8 cellular contexts compared by ENCODE assay signal in genomic region chr14:32201816-32202467, GRCh38. TPM values are rescaled to one million over a fixed set of nuclear protein-coding genes. Genes with fewer than 3 reads are reported as not detected.
DNase-seq lines count a peak whose midpoint lies in the region; ATAC-seq, FAIRE-seq and TF ChIP-seq lines count a peak whose summit lies in the region.
"Had no signal": no experiment of that assay in that cellular context is flagged by ENCODE, and none has a peak within 500 bp of the region (broad histone marks: within the 10 kb centered on the region; RNA-seq: fewer than 3 reads in every experiment).

TSS of gene RNU6-7 (plus strand) at chr14:32202045.

- CTCF ChIA-PET in HEK293T (lab: Yijun Ruan, JAX): interaction anchor here (0.6 kb wide), 1 partner anchor 188 kb away, joined by 3 read pairs; no protein-coding TSS in a partner anchor

- peak within 1 kb of the TSS; percentile 100 for H3K27ac Mint-ChIP-seq in activated naive CD4-positive, alpha-beta T cell treated with anti-CD3 and anti-CD28 coated beads, Interleukin-2, amount 50 U/mL, for 24 hours

- ATAC-seq in heart right ventricle (peak; percentile 4 to 61 (median 30)), GM21717 (IDR thresholded peaks at IDR 0.05; ENCODE audit: unreplicated experiment) (no peak)

- DNase-seq in HEK293T (ENCODE audit: extremely low spot score) (no peak), NCI-H69 (lab: John Stamatoyannopoulos, UW) (peak; percentile 78), heart right ventricle (peak; percentile 18 to 21), renal cortical epithelial cell (ENCODE audit: low read depth) (peak; percentile 19), GM19239 (ENCODE audit: insufficient read length, low spot score) (no peak)

- no peaks in the 10 kb centered on the region for H3K9me3 Mint-ChIP-seq in activated naive CD4-positive, alpha-beta T cell treated with anti-CD3 and anti-CD28 coated beads, Interleukin-2, amount 50 U/mL, for 24 hours

- H3K27ac ChIP-seq in heart right ventricle: peak within 1 kb of the TSS; percentile 64 to 94 (median 90)

- peaks cover 0 to 29% (median 0%) of the 10 kb centered on the region in 7 donors for H3K27me3 ChIP-seq in heart right ventricle

- 0 to 1% methylated on average over 38 of the region's 38 CpGs for WGBS in heart right ventricle, 2 donors

- peak within 1 kb of the TSS; percentile 36 to 77 (median 66) for H3K4me3 ChIP-seq in heart right ventricle

- intact Hi-C loops in heart right ventricle (cut with DNase I): loop anchor here in 6 of 10 donors (2.0 to 5.0 kb wide), 4 partner anchors 50 to 127 kb away; partner anchors contain the start of gene ARHGAP5 (in 4 of the 6)

- peaks cover 41% of the 10 kb centered on the region for H3K4me1 Mint-ChIP-seq in activated naive CD4-positive, alpha-beta T cell treated with anti-CD3 and anti-CD28 coated beads, Interleukin-2, amount 50 U/mL, for 24 hours

- POLR2A ChIA-PET in HEK293T (lab: Yijun Ruan, JAX): interaction anchor here (1.2 to 2.0 kb wide), 4 partner anchors 17 to 164 kb away, joined by 3 to 14 read pairs (median 4); partner anchors contain the start of gene ARHGAP5

- no peak for FAIRE-seq in GM19239 (lab: Jason Lieb, UNC)
- FAIRE-seq: colon had no signal

- peaks cover 0 to 42% (median 15%) of the 10 kb centered on the region in 9 donors for H3K4me1 ChIP-seq in heart right ventricle

- no peaks in the 10 kb centered on the region for H3K9me3 ChIP-seq in heart right ventricle

- TF ChIP-seq CTCF in heart right ventricle (IDR thresholded peaks at IDR 0.05): no peak

- H3K36me3 Mint-ChIP-seq in activated naive CD4-positive, alpha-beta T cell treated with anti-CD3 and anti-CD28 coated beads, Interleukin-2, amount 50 U/mL, for 24 hours: no peaks in the 10 kb centered on the region

- peak within 1 kb of the TSS; percentile 93 for H3K4me3 Mint-ChIP-seq in activated naive CD4-positive, alpha-beta T cell treated with anti-CD3 and anti-CD28 coated beads, Interleukin-2, amount 50 U/mL, for 24 hours

- no peaks in the 10 kb centered on the region for H3K36me3 ChIP-seq in heart right ventricle

- H3K27me3 Mint-ChIP-seq in activated naive CD4-positive, alpha-beta T cell treated with anti-CD3 and anti-CD28 coated beads, Interleukin-2, amount 50 U/mL, for 24 hours: no peaks in the 10 kb centered on the region

TF ChIP-seq in HEK293T, 16 proteins besides CTCF, POLR2A, EP300 and RAD21:
- TF ChIP-seq L3MBTL2 (conservative IDR thresholded peaks at IDR 0.05) (peak; percentile 7), CTBP1 (IDR thresholded peaks at IDR 0.05; ENCODE audit: borderline replicate concordance) (0 out of 2 replicates have a peak, but pooled peaks have one; percentile 18), ARNT (IDR thresholded peaks at IDR 0.05) (no peak), TARDBP (IDR thresholded peaks at IDR 0.05) (0 out of 2 replicates have a peak, but pooled peaks have one; percentile 23), SUZ12 (IDR thresholded peaks at IDR 0.05) (peak; percentile 69; the same call in 1 of the 2 replicates)

RNA-seq across cellular contexts. Expression of gene RNU6-7, which starts in this region (rescaled TPM):
- total RNA-seq in heart right ventricle: not detected
- not detected for polyA plus RNA-seq in heart right ventricle
- total RNA-seq in renal cortical epithelial cell: not detected in 2 replicates

Comparison
In these comparisons a context has a peak if more than half of its experiments do, and no peak if none do; other contexts are left out.
1. Peak in DNase-seq, ATAC-seq, H3K4me3 ChIP-seq and H3K27ac ChIP-seq in heart right ventricle; RNA of the gene not detected or under 1 TPM.
2. Peak in DNase-seq in renal cortical epithelial cell; RNA of the gene not detected or under 1 TPM.